8 cellular contexts compared by ENCODE assay signal in genomic region chr15:41971089-41971892, GRCh38. TPM values are rescaled to one million over a fixed set of nuclear protein-coding genes. Genes with fewer than 3 reads are reported as not detected.
DNase-seq lines count a peak whose midpoint lies in the region; TF ChIP-seq lines count a peak whose summit lies in the region.

No MANE protein-coding gene starts in this region.

- H3K27me3 ChIP-seq in WERI-Rb-1 (ENCODE audit: insufficient read depth, low read depth, severe bottlenecking): no peaks in the 10 kb centered on the region

- 0 out of 2 replicates have a peak overlapping the region, but pooled peaks have one; percentile 42 for H3K27ac ChIP-seq in WERI-Rb-1

- in situ Hi-C loops in GM13977 (cut with MboI; ENCODE audit: low pct_unique_long_range_greater_than_20kb, low sequenced_read_pairs, unreplicated experiment): no loop called here

- no peaks in the 10 kb centered on the region for H3K36me3 Mint-ChIP-seq in HFFc6 (ENCODE audit: low read depth)

- peak overlapping the region; percentile 71 for H3K4me3 ChIP-seq in WERI-Rb-1 (ENCODE audit: low read depth, low read length)

- H3K4me1 Mint-ChIP-seq in HFFc6 (ENCODE audit: low read depth): peaks cover 39% of the 10 kb centered on the region

- H3K36me3 ChIP-seq in WERI-Rb-1: no peaks in the 10 kb centered on the region

- H3K9me3 Mint-ChIP-seq in HFFc6: no peaks in the 10 kb centered on the region

- peak; percentile 90 for DNase-seq in GM13977 (ENCODE audit: low spot score)
- DNase-seq in HFFc6: peak; percentile 35
- peak; percentile 89 for DNase-seq in NAMALWA (ENCODE audit: low spot score)
- DNase-seq in WERI-Rb-1: peak; percentile 55
- DNase-seq in cerebellar cortex (ENCODE audit: low spot score): peak; percentile 37
- DNase-seq in left kidney (ENCODE audit: low read depth, low spot score): peak; percentile 91
- peak; percentile 81 for DNase-seq in stimulated activated CD4-positive, alpha-beta T cell treated with anti-CD3 and anti-CD28 coated beads, Interleukin-4, amount 100 ng/mL, for 24 hours
- DNase-seq in occipital lobe (lab: John Stamatoyannopoulos, UW): no peak

- TF ChIP-seq CTCF in GM13977 (IDR thresholded peaks at IDR 0.05; ENCODE audit: extremely low read depth, insufficient read depth, missing control alignments) (no peak), HFFc6 (IDR thresholded peaks at IDR 0.05) (no peak), WERI-Rb-1 (IDR thresholded peaks at IDR 0.05; ENCODE audit: low read depth, low read length) (no peak)

- H3K27ac Mint-ChIP-seq in HFFc6: peak overlapping the region; percentile 77

- H3K9me3 ChIP-seq in WERI-Rb-1 (ENCODE audit: severe bottlenecking): no peaks in the 10 kb centered on the region

- H3K4me3 Mint-ChIP-seq in HFFc6: peak overlapping the region; percentile 89

- peaks cover 7% of the 10 kb centered on the region for H3K27me3 Mint-ChIP-seq in HFFc6 (ENCODE audit: insufficient read depth)

RNA-seq across cellular contexts. Expression of gene EHD4, which starts 1.1 kb away (rescaled TPM):
- 10 to 100 TPM; 14.1 to 21.8 (median 18.1) TPM for total RNA-seq in HFFc6 (2021; fragmentation: NEBNext Ultra II Directional; extraction: Animal tissue kit (Norgen Biotek cat#: 25700))
- total RNA-seq in occipital lobe: 2.2 TPM

RNA-seq across cellular contexts. Expression of gene PLA2G4E, which starts 49.6 kb away (rescaled TPM):
- not detected for total RNA-seq in HFFc6 (2021; fragmentation: NEBNext Ultra II Directional; extraction: Animal tissue kit (Norgen Biotek cat#: 25700))
- not detected for total RNA-seq in occipital lobe
